20 cellular contexts compared by ENCODE assay signal in genomic region chr3:127216415-127217261, GRCh38. TPM values are rescaled to one million over a fixed set of nuclear protein-coding genes. Genes with fewer than 3 reads are reported as not detected.
DNase-seq lines count a peak whose midpoint lies in the region; ATAC-seq and TF ChIP-seq lines count a peak whose summit lies in the region.
"Had no signal": no experiment of that assay in that cellular context is flagged by ENCODE, and none has a peak within 500 bp of the region (broad histone marks: within the 10 kb centered on the region; RNA-seq: fewer than 3 reads in every experiment).

No MANE protein-coding gene starts in this region.

- no peak for TF ChIP-seq CTCF in vagina (IDR thresholded peaks at IDR 0.05)

- no peak for TF ChIP-seq POLR2A in vagina (IDR thresholded peaks at IDR 0.05)

- H3K4me1 Mint-ChIP-seq in activated naive CD8-positive, alpha-beta T cell treated with anti-CD3 and anti-CD28 coated beads, Interleukin-2, amount 50 U/mL, for 24 hours = peaks cover 15% of the 10 kb centered on the region
- H3K4me1 Mint-ChIP-seq in activated naive CD8-positive, alpha-beta T cell treated with anti-CD3 and anti-CD28 coated beads for 36 hours = peaks cover 2% of the 10 kb centered on the region

- H3K36me3 Mint-ChIP-seq in activated naive CD8-positive, alpha-beta T cell treated with anti-CD3 and anti-CD28 coated beads, Interleukin-2, amount 50 U/mL, for 24 hours (ENCODE audit: low read depth) = no peaks in the 10 kb centered on the region
- no peaks in the 10 kb centered on the region for H3K36me3 Mint-ChIP-seq in activated naive CD8-positive, alpha-beta T cell treated with anti-CD3 and anti-CD28 coated beads for 36 hours
- H3K36me3 Mint-ChIP-seq: neural progenitor cell had no signal

- intact Hi-C loops in vagina (cut with DNase I) = no loop called here

- H3K4me3 Mint-ChIP-seq in activated naive CD8-positive, alpha-beta T cell treated with anti-CD3 and anti-CD28 coated beads, Interleukin-2, amount 50 U/mL, for 24 hours = no peak overlapping the region
- H3K4me3 Mint-ChIP-seq in activated naive CD8-positive, alpha-beta T cell treated with anti-CD3 and anti-CD28 coated beads for 36 hours = no peak overlapping the region
- H3K4me3 Mint-ChIP-seq: activated T-cell treated with anti-CD3 and anti-CD28 coated beads, Interleukin-2, amount 50 U/mL, for 24 hours; neural progenitor cell had no signal

- peaks cover 13% of the 10 kb centered on the region for H3K27me3 Mint-ChIP-seq in activated naive CD8-positive, alpha-beta T cell treated with anti-CD3 and anti-CD28 coated beads, Interleukin-2, amount 50 U/mL, for 24 hours
- H3K27me3 Mint-ChIP-seq in activated naive CD8-positive, alpha-beta T cell treated with anti-CD3 and anti-CD28 coated beads for 36 hours = peaks cover 7% of the 10 kb centered on the region

- no peaks in the 10 kb centered on the region for H3K9me3 ChIP-seq in vagina
- no peaks in the 10 kb centered on the region for H3K9me3 ChIP-seq in effector memory CD4-positive, alpha-beta T cell (ENCODE audit: control insufficient read depth, low read length)
- H3K9me3 ChIP-seq: A549, Caco-2, esophagus muscularis mucosa, right lobe of liver had no signal

- H3K9me3 Mint-ChIP-seq in activated naive CD8-positive, alpha-beta T cell treated with anti-CD3 and anti-CD28 coated beads, Interleukin-2, amount 50 U/mL, for 24 hours = no peaks in the 10 kb centered on the region
- no peaks in the 10 kb centered on the region for H3K9me3 Mint-ChIP-seq in activated naive CD8-positive, alpha-beta T cell treated with anti-CD3 and anti-CD28 coated beads for 36 hours
- H3K9me3 Mint-ChIP-seq: activated T-cell treated with anti-CD3 and anti-CD28 coated beads, Interleukin-2, amount 50 U/mL, for 24 hours; neural progenitor cell had no signal

- H3K36me3 ChIP-seq in vagina = no peaks in the 10 kb centered on the region
- H3K36me3 ChIP-seq in effector memory CD4-positive, alpha-beta T cell (ENCODE audit: control insufficient read depth, insufficient read depth, low read length) = no peaks in the 10 kb centered on the region
- H3K36me3 ChIP-seq: esophagus muscularis mucosa, neural progenitor cell, right lobe of liver had no signal

- H3K4me3 ChIP-seq in vagina = no peak overlapping the region
- no peak overlapping the region for H3K4me3 ChIP-seq in effector memory CD4-positive, alpha-beta T cell (ENCODE audit: insufficient read depth, low read depth, low read length, poor library complexity, severe bottlenecking)
- H3K4me3 ChIP-seq: A549, coronary artery, esophagus muscularis mucosa, K562, neural progenitor cell, right lobe of liver had no signal

- no peak overlapping the region for H3K27ac Mint-ChIP-seq in activated naive CD8-positive, alpha-beta T cell treated with anti-CD3 and anti-CD28 coated beads, Interleukin-2, amount 50 U/mL, for 24 hours
- no peak overlapping the region for H3K27ac Mint-ChIP-seq in activated naive CD8-positive, alpha-beta T cell treated with anti-CD3 and anti-CD28 coated beads for 36 hours
- H3K27ac Mint-ChIP-seq: activated T-cell treated with anti-CD3 and anti-CD28 coated beads, Interleukin-2, amount 50 U/mL, for 24 hours; neural progenitor cell had no signal

- peak; percentile 21 for ATAC-seq in activated naive CD8-positive, alpha-beta T cell treated with anti-CD3 and anti-CD28 coated beads, Interleukin-2, amount 50 U/mL, for 24 hours
- ATAC-seq in HG02610 (IDR thresholded peaks at IDR 0.05; ENCODE audit: unreplicated experiment) = peak; percentile 51
- ATAC-seq: K562, right lobe of liver had no signal

- H3K4me1 ChIP-seq in vagina = no peaks in the 10 kb centered on the region
- no peaks in the 10 kb centered on the region for H3K4me1 ChIP-seq in effector memory CD4-positive, alpha-beta T cell (ENCODE audit: control insufficient read depth, insufficient read depth, low read length, poor library complexity, severe bottlenecking)
- H3K4me1 ChIP-seq: Caco-2, right lobe of liver had no signal

- no peaks in the 10 kb centered on the region for H3K27me3 ChIP-seq in vagina
- H3K27me3 ChIP-seq in effector memory CD4-positive, alpha-beta T cell (replicated peaks; ENCODE audit: control insufficient read depth, insufficient read depth, low read length, poor library complexity, severe bottlenecking) = no peaks in the 10 kb centered on the region
- H3K27me3 ChIP-seq: neural progenitor cell, right lobe of liver had no signal

- no peak for DNase-seq in activated naive CD8-positive, alpha-beta T cell treated with anti-CD3 and anti-CD28 coated beads, Interleukin-2, amount 50 U/mL, for 24 hours
- no peak for DNase-seq in activated naive CD8-positive, alpha-beta T cell treated with anti-CD3 and anti-CD28 coated beads for 36 hours
- DNase-seq in RPMI7951 (ENCODE audit: low read depth) = peak; percentile 42
- peak; percentile 69 to 84 for DNase-seq in vagina (ENCODE audit: extremely low spot score in 2 of 2)
- no peak for DNase-seq in DMS79 treated with DMSO at 0.1 percent for 48 hours (lab: John Stamatoyannopoulos, UW)
- DNase-seq in MV-4-11 (lab: John Stamatoyannopoulos, UW) = no peak
- DNase-seq in effector memory CD4-positive, alpha-beta T cell = no peak
- DNase-seq: activated T-cell treated with anti-CD3 and anti-CD28 coated beads, Interleukin-2, amount 50 U/mL, for 24 hours; amygdala; Caco-2; NCI-H2029; right lobe of liver had no signal

- H3K27ac ChIP-seq in vagina = no peak overlapping the region
- no peak overlapping the region for H3K27ac ChIP-seq in effector memory CD4-positive, alpha-beta T cell (ENCODE audit: insufficient read depth, low read length, poor library complexity, severe bottlenecking)
- H3K27ac ChIP-seq: A549, coronary artery, esophagus muscularis mucosa, neural progenitor cell, right lobe of liver had no signal

RNA-seq across cellular contexts. Expression of gene PRR23E, which starts 23.7 kb away (rescaled TPM):
- not detected for total RNA-seq in activated naive CD8-positive, alpha-beta T cell treated with anti-CD3 and anti-CD28 coated beads for 36 hours
- not detected in 2 replicates for total RNA-seq in RPMI7951 (2014; rRNA removed; shearing (Covaris generic))
- not detected for total RNA-seq in vagina
- total RNA-seq: Caco-2, esophagus muscularis mucosa, K562, lung microvascular endothelial cell, right lobe of liver, temporal lobe had no signal

Comparison
In these comparisons a context has a peak if more than half of its experiments do, and no peak if none do; other contexts are left out.
1. DNase-seq: peak in RPMI7951 (single experiment) and vagina (2 of 2); none in activated naive CD8-positive, alpha-beta T cell treated with anti-CD3 and anti-CD28 coated beads, Interleukin-2, amount 50 U/mL, for 24 hours (single experiment), activated naive CD8-positive, alpha-beta T cell treated with anti-CD3 and anti-CD28 coated beads for 36 hours (single experiment), DMS79 treated with DMSO at 0.1 percent for 48 hours (single experiment), MV-4-11 (single experiment) and effector memory CD4-positive, alpha-beta T cell (0 of 3).